17 cellular contexts compared by ENCODE assay signal in genomic region chr4:18566970-18567799, GRCh38.
"Had no signal": no experiment of that assay in that cellular context is flagged by ENCODE, and none has a peak within 500 bp of the region (broad histone marks: within the 10 kb centered on the region; RNA-seq: fewer than 3 reads in every experiment).

No MANE protein-coding gene starts in this region.

- H3K27me3 Mint-ChIP-seq: memory B cell; stimulated activated memory B cell treated with anti-CD40 and anti-IgM and Interleukin-4, amounts not matched to agents 10 μg/mL and 1 μg/mL and 100 μg/mL, for 72 hours had no signal

- H3K27ac ChIP-seq: gastrocnemius medialis, heart right ventricle, tibial artery, vagina had no signal

- H3K4me3 ChIP-seq: gastrocnemius medialis, heart right ventricle, tibial artery, vagina had no signal

- H3K27ac Mint-ChIP-seq: activated T-helper 17 cell treated with anti-CD3 and anti-CD28 coated beads, Interleukin-2, amount 50 U/mL, for 72 hours; endodermal cell; memory B cell; nephron progenitor cell; stimulated activated memory B cell treated with anti-CD40 and anti-IgM and Interleukin-4, amounts not matched to agents 10 μg/mL and 1 μg/mL and 100 μg/mL, for 72 hours had no signal

- H3K4me1 ChIP-seq: gastrocnemius medialis, heart right ventricle, tibial artery, vagina had no signal

- FAIRE-seq: bronchial epithelial cell had no signal

- H3K4me1 Mint-ChIP-seq: activated T-helper 17 cell treated with anti-CD3 and anti-CD28 coated beads, Interleukin-2, amount 50 U/mL, for 72 hours; endodermal cell; memory B cell; stimulated activated memory B cell treated with anti-CD40 and anti-IgM and Interleukin-4, amounts not matched to agents 10 μg/mL and 1 μg/mL and 100 μg/mL, for 72 hours had no signal

- H3K27me3 ChIP-seq: gastrocnemius medialis, tibial artery, vagina had no signal

- H3K4me3 Mint-ChIP-seq: activated T-helper 17 cell treated with anti-CD3 and anti-CD28 coated beads, Interleukin-2, amount 50 U/mL, for 72 hours; endodermal cell; memory B cell; nephron progenitor cell; stimulated activated memory B cell treated with anti-CD40 and anti-IgM and Interleukin-4, amounts not matched to agents 10 μg/mL and 1 μg/mL and 100 μg/mL, for 72 hours had no signal

- DNase-seq: activated CD4-positive, alpha-beta T cell treated with anti-CD3 and anti-CD28 coated beads, Interleukin-2, amount 50 U/mL, for 1 hour; activated CD8-positive, alpha-beta memory T cell treated with anti-CD3 and anti-CD28 coated beads for 24 hours; activated naive CD4-positive, alpha-beta T cell treated with Interleukin-2 at 50 U/mL for 16 hours; aorta; endodermal cell; gastrocnemius medialis; heart right ventricle; kidney glomerular epithelial cell; left ventricle myocardium superior; nephron progenitor cell; tibial artery had no signal

- ATAC-seq: activated CD4-positive, CD25-positive, alpha-beta regulatory T cell treated with anti-CD3 and anti-CD28 coated beads, Interleukin-2, amount 50 U/mL, for 24 hours; activated T-helper 17 cell treated with anti-CD3 and anti-CD28 coated beads, Interleukin-2, amount 50 U/mL, for 72 hours; gastrocnemius medialis; heart right ventricle; left ventricle myocardium superior; stimulated activated memory B cell treated with anti-CD40 and anti-IgM and Interleukin-4, amounts not matched to agents 10 μg/mL and 1 μg/mL and 100 μg/mL, for 72 hours had no signal

- H3K9me3 ChIP-seq: gastrocnemius medialis, tibial artery, vagina had no signal

- H3K9me3 Mint-ChIP-seq: endodermal cell had no signal

- H3K36me3 ChIP-seq: gastrocnemius medialis, heart right ventricle, tibial artery, vagina had no signal

- H3K36me3 Mint-ChIP-seq: memory B cell; stimulated activated memory B cell treated with anti-CD40 and anti-IgM and Interleukin-4, amounts not matched to agents 10 μg/mL and 1 μg/mL and 100 μg/mL, for 72 hours had no signal
